26 cellular contexts compared by ENCODE assay signal in the genomic region with DNA sequence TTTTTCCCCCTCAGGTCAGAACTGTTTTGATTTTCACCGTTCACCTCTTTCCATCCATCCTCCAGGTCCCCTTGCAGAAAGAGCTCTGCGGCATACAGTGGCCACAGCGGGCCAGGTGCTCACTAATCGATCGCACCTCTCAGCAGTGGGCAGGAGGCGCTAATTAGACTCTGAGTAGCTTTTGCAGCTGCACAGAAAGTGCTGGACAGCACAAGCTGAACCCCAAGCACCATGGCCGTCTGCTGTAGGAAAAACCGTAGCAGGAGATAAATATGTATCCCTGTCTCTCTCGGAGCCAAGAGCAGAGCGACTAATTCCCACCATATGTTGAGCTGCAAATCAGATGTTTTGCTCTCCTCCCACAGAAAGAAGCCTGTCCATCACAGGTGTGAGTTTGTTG. TPM values are rescaled to one million over a fixed set of nuclear protein-coding genes. Genes with fewer than 3 reads are reported as not detected.
DNase-seq lines count a peak whose midpoint lies in the region; ATAC-seq and TF ChIP-seq lines count a peak whose summit lies in the region.
"Had no signal": no experiment of that assay in that cellular context is flagged by ENCODE, and none has a peak within 500 bp of the region (broad histone marks: within the 10 kb centered on the region; RNA-seq: fewer than 3 reads in every experiment).

No MANE protein-coding gene starts in this region.

- H3K4me1 ChIP-seq in left lung = no peaks in the 10 kb centered on the region
- H3K4me1 ChIP-seq: breast epithelium, heart left ventricle, parathyroid adenoma had no signal

- no peaks in the 10 kb centered on the region for H3K27me3 ChIP-seq in left lung
- H3K27me3 ChIP-seq: breast epithelium, heart left ventricle had no signal

- H3K36me3 Mint-ChIP-seq in activated T-cell treated with anti-CD3 and anti-CD28 coated beads, Interleukin-2, amount 50 U/mL, for 72 hours (ENCODE audit: insufficient read depth in 2 of 2) = peaks cover 0 to 2% of the 10 kb centered on the region in 2 donors
- H3K36me3 Mint-ChIP-seq in activated T-helper 17 cell treated with anti-CD3 and anti-CD28 coated beads, Interleukin-2, amount 50 U/mL, for 72 hours (ENCODE audit: low read depth) = peaks cover 78% of the 10 kb centered on the region
- peaks cover 62% of the 10 kb centered on the region for H3K36me3 Mint-ChIP-seq in stimulated activated effector memory CD8-positive, alpha-beta T cell treated with anti-CD3 and anti-CD28 coated beads, Interleukin-12 subunit alpha, Interleukin-12 subunit beta, amount 100 ng/mL, for 72 hours

- H3K9me3 ChIP-seq in left lung = no peaks in the 10 kb centered on the region
- H3K9me3 ChIP-seq: breast epithelium, heart left ventricle, mucosa of descending colon had no signal

- TF ChIP-seq CTCF in left lung (IDR thresholded peaks at IDR 0.05) = no peak

- intact Hi-C loops in left lung (cut with DNase I) = no loop called here

- H3K27ac ChIP-seq in left lung = no peak overlapping the region
- H3K27ac ChIP-seq: breast epithelium, coronary artery, heart left ventricle, parathyroid adenoma had no signal

- H3K4me3 ChIP-seq in left lung = no peak overlapping the region
- H3K4me3 ChIP-seq: breast epithelium, coronary artery, heart left ventricle, lung, mucosa of descending colon had no signal

- no peak for ATAC-seq in activated T-cell treated with anti-CD3 and anti-CD28 coated beads, Interleukin-2, amount 50 U/mL, for 72 hours (replicated peaks in 1 of 2)
- no peak for ATAC-seq in activated T-helper 17 cell treated with anti-CD3 and anti-CD28 coated beads, Interleukin-2, amount 50 U/mL, for 72 hours (replicated peaks)
- no peak for ATAC-seq in stimulated activated effector memory CD8-positive, alpha-beta T cell treated with anti-CD3 and anti-CD28 coated beads, Interleukin-12 subunit alpha, Interleukin-12 subunit beta, amount 100 ng/mL, for 72 hours
- no peak for ATAC-seq in left lung
- ATAC-seq: heart left ventricle, mucosa of descending colon, Panc1, right cardiac atrium had no signal

- peaks cover 0 to 32% of the 10 kb centered on the region in 2 donors for H3K36me3 ChIP-seq in left lung
- H3K36me3 ChIP-seq: breast epithelium had no signal

- no peak for DNase-seq in activated T-cell treated with anti-CD3 and anti-CD28 coated beads, Interleukin-2, amount 50 U/mL, for 72 hours
- no peak for DNase-seq in activated T-cell treated with anti-CD3 and anti-CD28 coated beads, Interleukin-2, amount 50 U/mL, for 48 hours
- DNase-seq in NCI-H1694 treated with DMSO at 0.1 percent for 48 hours (lab: John Stamatoyannopoulos, UW) = peak; percentile 27
- DNase-seq in stimulated activated effector memory CD8-positive, alpha-beta T cell treated with anti-CD3 and anti-CD28 coated beads, Interleukin-12 subunit alpha, Interleukin-12 subunit beta, amount 100 ng/mL, for 72 hours (ENCODE audit: low spot score in 2 of 2) = no peak
- DNase-seq in left lung = no peak
- no peak for DNase-seq in kidney glomerular epithelial cell (lab: John Stamatoyannopoulos, UW)
- DNase-seq in NCI-H2029 treated with DMSO at 0.1 percent for 48 hours (lab: John Stamatoyannopoulos, UW) = no peak
- DNase-seq: amygdala; COR-L47; DMS79 treated with DMSO at 0.1 percent for 48 hours; GF-D8; H7; heart left ventricle; mucosa of descending colon; NCI-H1048; NCI-H510A; right cardiac atrium; SHP77 treated with DMSO at 0.1 percent for 48 hours; stimulated activated CD4-positive, alpha-beta T cell treated with anti-CD3 and anti-CD28 coated beads, Interleukin-2, amount 100 ng/mL, for 24 hours; T-helper 9 cell had no signal

- H3K4me1 Mint-ChIP-seq in activated T-cell treated with anti-CD3 and anti-CD28 coated beads, Interleukin-2, amount 50 U/mL, for 72 hours (ENCODE audit: low read depth) = peaks cover 4% of the 10 kb centered on the region
- peaks cover 17% of the 10 kb centered on the region for H3K4me1 Mint-ChIP-seq in activated T-helper 17 cell treated with anti-CD3 and anti-CD28 coated beads, Interleukin-2, amount 50 U/mL, for 72 hours
- peaks cover 26% of the 10 kb centered on the region for H3K4me1 Mint-ChIP-seq in stimulated activated effector memory CD8-positive, alpha-beta T cell treated with anti-CD3 and anti-CD28 coated beads, Interleukin-12 subunit alpha, Interleukin-12 subunit beta, amount 100 ng/mL, for 72 hours

- H3K27me3 Mint-ChIP-seq in activated T-cell treated with anti-CD3 and anti-CD28 coated beads, Interleukin-2, amount 50 U/mL, for 72 hours (ENCODE audit: low read depth) = no peaks in the 10 kb centered on the region
- H3K27me3 Mint-ChIP-seq in activated T-helper 17 cell treated with anti-CD3 and anti-CD28 coated beads, Interleukin-2, amount 50 U/mL, for 72 hours = no peaks in the 10 kb centered on the region

- no peaks in the 10 kb centered on the region for H3K9me3 Mint-ChIP-seq in activated T-cell treated with anti-CD3 and anti-CD28 coated beads, Interleukin-2, amount 50 U/mL, for 72 hours
- H3K9me3 Mint-ChIP-seq in activated T-helper 17 cell treated with anti-CD3 and anti-CD28 coated beads, Interleukin-2, amount 50 U/mL, for 72 hours = no peaks in the 10 kb centered on the region
- H3K9me3 Mint-ChIP-seq in stimulated activated effector memory CD8-positive, alpha-beta T cell treated with anti-CD3 and anti-CD28 coated beads, Interleukin-12 subunit alpha, Interleukin-12 subunit beta, amount 100 ng/mL, for 72 hours = no peaks in the 10 kb centered on the region

- H3K4me3 Mint-ChIP-seq in activated T-cell treated with anti-CD3 and anti-CD28 coated beads, Interleukin-2, amount 50 U/mL, for 72 hours = no peak overlapping the region
- H3K4me3 Mint-ChIP-seq in activated T-helper 17 cell treated with anti-CD3 and anti-CD28 coated beads, Interleukin-2, amount 50 U/mL, for 72 hours = no peak overlapping the region
- H3K4me3 Mint-ChIP-seq in stimulated activated effector memory CD8-positive, alpha-beta T cell treated with anti-CD3 and anti-CD28 coated beads, Interleukin-12 subunit alpha, Interleukin-12 subunit beta, amount 100 ng/mL, for 72 hours = no peak overlapping the region

- peak overlapping the region; percentile 79 for H3K27ac Mint-ChIP-seq in activated T-cell treated with anti-CD3 and anti-CD28 coated beads, Interleukin-2, amount 50 U/mL, for 72 hours
- peak overlapping the region; percentile 51 for H3K27ac Mint-ChIP-seq in activated T-helper 17 cell treated with anti-CD3 and anti-CD28 coated beads, Interleukin-2, amount 50 U/mL, for 72 hours
- peak overlapping the region; percentile 91 for H3K27ac Mint-ChIP-seq in stimulated activated effector memory CD8-positive, alpha-beta T cell treated with anti-CD3 and anti-CD28 coated beads, Interleukin-12 subunit alpha, Interleukin-12 subunit beta, amount 100 ng/mL, for 72 hours

RNA-seq across cellular contexts. Expression of a gene that starts 54.4 kb away (rescaled TPM):
- 1 to 10 TPM; 1.1 to 3.4 TPM for total RNA-seq in activated T-cell treated with anti-CD3 and anti-CD28 coated beads, Interleukin-2, amount 50 U/mL, for 72 hours
- under 1 TPM in 1 of 2 donors, not detected in 1; 0.66 TPM for total RNA-seq in activated T-helper 17 cell treated with anti-CD3 and anti-CD28 coated beads, Interleukin-2, amount 50 U/mL, for 72 hours
- total RNA-seq in left lung = 1 to 10 TPM; 3.6 to 4.6 TPM
